29 cellular contexts compared by ENCODE assay signal in the genomic region with DNA sequence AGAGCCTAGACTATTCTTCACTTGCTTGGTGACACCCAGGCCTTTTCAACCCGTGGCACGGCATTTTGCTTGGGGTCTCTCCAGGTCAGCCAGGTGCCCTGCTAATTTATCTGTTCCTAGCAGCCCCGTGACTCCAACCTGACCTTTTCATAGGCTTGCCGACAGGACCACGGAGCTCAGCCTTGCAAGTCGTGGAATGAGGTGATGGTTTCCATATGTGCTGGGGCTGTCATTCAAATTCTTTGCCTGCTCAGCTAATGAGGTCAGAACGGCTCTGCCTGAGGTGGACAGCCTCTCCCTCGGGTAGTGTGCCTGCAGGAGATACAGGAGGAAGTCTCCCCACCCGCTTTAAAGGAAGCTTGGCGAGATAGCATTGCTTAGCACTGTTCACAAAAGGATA.
DNase-seq lines count a peak whose midpoint lies in the region; ATAC-seq and TF ChIP-seq lines count a peak whose summit lies in the region.
"Had no signal": no experiment of that assay in that cellular context is flagged by ENCODE, and none has a peak within 500 bp of the region (broad histone marks: within the 10 kb centered on the region; RNA-seq: fewer than 3 reads in every experiment).

No MANE protein-coding gene starts in this region.

- no peak overlapping the region for H4K12ac ChIP-seq in trophoblast cell (ENCODE audit: low read depth, low read length)

- H3K36me3 ChIP-seq in trophoblast cell (ENCODE audit: control insufficient read depth in 1 of 2, insufficient read depth in 2 of 2, low read length in 2 of 2): no peaks in the 10 kb centered on the region
- H3K36me3 ChIP-seq in prostate gland: no peaks in the 10 kb centered on the region
- H3K36me3 ChIP-seq: left ventricle myocardium inferior, MG63, ovary, tibial nerve had no signal

- no peak overlapping the region for H2BK5ac ChIP-seq in trophoblast cell (ENCODE audit: low read depth, low read length, poor library complexity)

- H3K4me3 ChIP-seq in fibroblast of pulmonary artery (replicated peaks; ENCODE audit: low read depth, low read length) (no peak overlapping the region), trophoblast cell (ENCODE audit: low read depth, low read length) (no peak overlapping the region), prostate gland (no peak overlapping the region)
- H3K4me3 ChIP-seq: GM12878, left ventricle myocardium inferior, MG63, ovary, SK-N-MC, tibial nerve had no signal

- H3K14ac ChIP-seq in trophoblast cell (ENCODE audit: low read length): no peak overlapping the region

- intact Hi-C loops in prostate gland (cut with DNase I): no loop called here

- no peak overlapping the region for H4K8ac ChIP-seq in trophoblast cell (ENCODE audit: low read depth, low read length)

- H3K9ac ChIP-seq in trophoblast cell (ENCODE audit: low read length): no peak overlapping the region

- H3K9me3 ChIP-seq in trophoblast cell (ENCODE audit: insufficient read depth, low read depth, low read length) (no peaks in the 10 kb centered on the region), prostate gland (no peaks in the 10 kb centered on the region)
- H3K9me3 ChIP-seq: ovary had no signal

- H3K4me2 ChIP-seq in trophoblast cell (ENCODE audit: low read length): no peak overlapping the region

- no peak overlapping the region for H4K91ac ChIP-seq in trophoblast cell (ENCODE audit: low read depth, low read length)

- H3K4ac ChIP-seq in trophoblast cell (ENCODE audit: low read depth, low read length): no peak overlapping the region

- no peak for TF ChIP-seq POLR2A in prostate gland (IDR thresholded peaks at IDR 0.05)

- H3K27ac ChIP-seq in trophoblast cell (ENCODE audit: low read depth, low read length) (no peak overlapping the region), prostate gland (no peak overlapping the region)
- H3K27ac ChIP-seq: C4-2B, left ventricle myocardium inferior, ovary, SK-N-MC, tibial nerve had no signal

- H3K4me1 ChIP-seq in trophoblast cell (ENCODE audit: control insufficient read depth in 1 of 2, insufficient read depth in 2 of 2, low read length in 2 of 2) (no peaks in the 10 kb centered on the region), prostate gland (replicated peaks) (no peaks in the 10 kb centered on the region)
- H3K4me1 ChIP-seq: left ventricle myocardium inferior, tibial nerve had no signal

- no peak overlapping the region for H2AFZ ChIP-seq in trophoblast cell (ENCODE audit: insufficient read depth, low read length, poor library complexity)

- no peak overlapping the region for H2BK12ac ChIP-seq in trophoblast cell (ENCODE audit: low read length)

- H3K23ac ChIP-seq in trophoblast cell (ENCODE audit: low read length): no peak overlapping the region

- H2AK5ac ChIP-seq in trophoblast cell (ENCODE audit: low read length): no peak overlapping the region

- H3K27me3 ChIP-seq in trophoblast cell (ENCODE audit: insufficient read depth, low read length) (no peaks in the 10 kb centered on the region), prostate gland (replicated peaks; ENCODE audit: insufficient read depth) (no peaks in the 10 kb centered on the region)
- H3K27me3 ChIP-seq: MG63, ovary, tibial nerve had no signal

- TF ChIP-seq CTCF in fibroblast of pulmonary artery (IDR thresholded peaks at IDR 0.05; ENCODE audit: low read length, missing control alignments) (no peak), prostate gland (IDR thresholded peaks at IDR 0.05) (no peak)

- no peak overlapping the region for H2BK120ac ChIP-seq in trophoblast cell (ENCODE audit: insufficient read depth, low read length, poor library complexity)

- H3K18ac ChIP-seq in trophoblast cell (ENCODE audit: low read length): no peak overlapping the region

- no peaks in the 10 kb centered on the region for H3K79me1 ChIP-seq in trophoblast cell (ENCODE audit: low read length)

- no peak for ATAC-seq in HG02623 (IDR thresholded peaks at IDR 0.05; ENCODE audit: unreplicated experiment)
- ATAC-seq in HG03097 (IDR thresholded peaks at IDR 0.05; ENCODE audit: low FRiP score, unreplicated experiment): no peak
- ATAC-seq: GM12878 had no signal

- H3K79me2 ChIP-seq in trophoblast cell (ENCODE audit: control insufficient read depth, insufficient read depth, low read length, poor library complexity): no peaks in the 10 kb centered on the region

- DNase-seq in EL: peak; percentile 60
- peak; percentile 49 for DNase-seq in amniotic stem cell (lab: John Stamatoyannopoulos, UW)
- peak; percentile 8 for DNase-seq in fibroblast of pulmonary artery (ENCODE audit: low read depth)
- DNase-seq in trophoblast cell: peak; percentile 76 to 86
- DNase-seq in prostate gland (ENCODE audit: low spot score): no peak
- DNase-seq: activated CD4-positive, alpha-beta T cell treated with anti-CD3 and anti-CD28 coated beads for 1 hour; activated effector memory CD4-positive, alpha-beta T cell treated with Interleukin-2 at 50 U/mL for 16 hours; activated naive CD8-positive, alpha-beta T cell treated with anti-CD3 and anti-CD28 coated beads for 36 hours; Calu3; DND-41; effector CD8-positive, alpha-beta T cell; HCEC 1CT; KBM-7; left ventricle myocardium inferior; MG63; naive B cell; NCI-H2029; NCI-H345; NCI-H774; ovary; retina; small intestine; stimulated activated CD8-positive, alpha-beta memory T cell treated with anti-CD3 and anti-CD28 coated beads, Interleukin-4, amount 100 ng/mL, for 48 hours had no signal

- no CpG with 5 or more reads among the region's 10 CpGs for WGBS in trophoblast cell (ENCODE audit: extremely low coverage, insufficient coverage, insufficient read length)
- 45% methylated on average over 10 of the region's 10 CpGs for WGBS in prostate gland
